ENCODE assay signal across 9 cellular contexts in genomic region chr1:1398677-1399186, GRCh38. TPM values are rescaled to one million over a fixed set of nuclear protein-coding genes. Genes with fewer than 3 reads are reported as not detected.
DNase-seq lines count a peak whose midpoint lies in the region; ATAC-seq, FAIRE-seq and TF ChIP-seq lines count a peak whose summit lies in the region.
"Had no signal": no experiment of that assay in that cellular context is flagged by ENCODE, and none has a peak within 500 bp of the region (broad histone marks: within the 10 kb centered on the region; RNA-seq: fewer than 3 reads in every experiment).

No MANE protein-coding gene starts in this region.

- H3K4me1 Mint-ChIP-seq in CD4-positive, CD25-positive, alpha-beta regulatory T cell: peaks cover 0 to 69% (median 28%) of the 10 kb centered on the region in 4 donors
- peaks cover 29% of the 10 kb centered on the region for H3K4me1 Mint-ChIP-seq in osteocyte (ENCODE audit: unreplicated experiment)

- peak overlapping the region; percentile 91 to 93 (median 93) for H3K27ac Mint-ChIP-seq in CD4-positive, CD25-positive, alpha-beta regulatory T cell
- H3K27ac Mint-ChIP-seq in osteocyte (ENCODE audit: unreplicated experiment): peak overlapping the region; percentile 83

- no TSS peak for BruUV-seq in OCI-LY7 (replicated peaks; lab: Mats Ljungman, UMichigan)

- no peak for FAIRE-seq in frontal cortex (lab: Jason Lieb, UNC)

- H3K36me3 Mint-ChIP-seq in CD4-positive, CD25-positive, alpha-beta regulatory T cell: peaks cover 30% of the 10 kb centered on the region
- peaks cover 33% of the 10 kb centered on the region for H3K36me3 Mint-ChIP-seq in osteocyte (ENCODE audit: unreplicated experiment)

- intact Hi-C loops in OCI-LY7 (cut with micrococcal nuclease; ENCODE audit: unreplicated experiment) (loop anchor here (1.0 kb wide), 1 partner anchor 23 kb away; the partner anchor contains the start of gene AURKAIP1), head of caudate nucleus (cut with DNase I) (loop anchor here (10.0 kb wide), 1 partner anchor 46 kb away; the partner anchor contains the start of gene ATAD3C)

- peak overlapping the region; percentile 92 to 100 (median 94) for H3K4me3 Mint-ChIP-seq in CD4-positive, CD25-positive, alpha-beta regulatory T cell
- H3K4me3 Mint-ChIP-seq in osteocyte (ENCODE audit: unreplicated experiment): peak overlapping the region; percentile 85

- peaks cover 55% of the 10 kb centered on the region for H3K36me3 ChIP-seq in CD4-positive, CD25-positive, alpha-beta regulatory T cell (ENCODE audit: control insufficient read depth, insufficient read depth, low read length)
- H3K36me3 ChIP-seq in OCI-LY7 (ENCODE audit: insufficient read depth, low read length): peaks cover 81% of the 10 kb centered on the region

- no peaks in the 10 kb centered on the region for H3K9me2 ChIP-seq in OCI-LY7 (ENCODE audit: insufficient read depth, low read length)

- no peak for ATAC-seq in CD4-positive, CD25-positive, alpha-beta regulatory T cell (ENCODE audit: low read depth in 2 of 2)
- peak; percentile 7 for ATAC-seq in GM21723 (IDR thresholded peaks at IDR 0.05; ENCODE audit: unreplicated experiment)

- peaks cover 58% of the 10 kb centered on the region for H3K79me2 ChIP-seq in OCI-LY7 (ENCODE audit: insufficient read depth, low read depth, low read length)

- no peak overlapping the region for H2AFZ ChIP-seq in OCI-LY7 (ENCODE audit: low read length)

- peak overlapping the region; percentile 73 for H3K4me2 ChIP-seq in OCI-LY7 (ENCODE audit: low read length)

- H3K4me3 ChIP-seq in CD4-positive, CD25-positive, alpha-beta regulatory T cell (ENCODE audit: low read depth, low read length): peak overlapping the region; percentile 88
- peak overlapping the region; percentile 90 for H3K4me3 ChIP-seq in OCI-LY7 (ENCODE audit: low read depth, low read length, poor library complexity, severe bottlenecking)

- H3K27me3 Mint-ChIP-seq in CD4-positive, CD25-positive, alpha-beta regulatory T cell: no peaks in the 10 kb centered on the region
- no peaks in the 10 kb centered on the region for H3K27me3 Mint-ChIP-seq in osteocyte (ENCODE audit: unreplicated experiment)

- peaks cover 30% of the 10 kb centered on the region for H3K4me1 ChIP-seq in CD4-positive, CD25-positive, alpha-beta regulatory T cell (ENCODE audit: control insufficient read depth, insufficient read depth, low read length, poor library complexity, severe bottlenecking)
- peaks cover 29% of the 10 kb centered on the region for H3K4me1 ChIP-seq in OCI-LY7 (ENCODE audit: insufficient read depth, low read length, poor library complexity, severe bottlenecking)

- DNase-seq in CD4-positive, CD25-positive, alpha-beta regulatory T cell: no peak
- DNase-seq in OCI-LY7 (ENCODE audit: low spot score): no peak
- DNase-seq in epithelial cell of prostate (ENCODE audit: low read depth, low spot score): no peak
- DNase-seq in osteocyte (ENCODE audit: extremely low spot score, unreplicated experiment): no peak
- DNase-seq in frontal cortex (ENCODE audit: low spot score in 2 of 2): no peak
- DNase-seq in inferior parietal cortex (ENCODE audit: extremely low spot score): no peak
- DNase-seq in head of caudate nucleus: no peak

- H3K27ac ChIP-seq in CD4-positive, CD25-positive, alpha-beta regulatory T cell (ENCODE audit: insufficient read depth, low read length, poor library complexity, severe bottlenecking): peak overlapping the region; percentile 83
- H3K27ac ChIP-seq in OCI-LY7 (ENCODE audit: low read depth, low read length, poor library complexity, severe bottlenecking): peak overlapping the region; percentile 54
- H3K27ac ChIP-seq in epithelial cell of prostate: peak overlapping the region; percentile 70

- H3K27me3 ChIP-seq in CD4-positive, CD25-positive, alpha-beta regulatory T cell (ENCODE audit: control insufficient read depth, insufficient read depth, low read length): no peaks in the 10 kb centered on the region

- POLR2A ChIA-PET in OCI-LY7 (lab: Charles Lee): interaction anchor here (0.9 to 1.0 kb wide), 2 partner anchors 23 to 27 kb away, joined by 3 read pairs; no protein-coding TSS in a partner anchor

- H3K9me3 ChIP-seq in CD4-positive, CD25-positive, alpha-beta regulatory T cell (ENCODE audit: control insufficient read depth in 2 of 2, low read length in 2 of 2): no peaks in the 10 kb centered on the region
- H3K9me3 ChIP-seq in OCI-LY7 (ENCODE audit: low read length): no peaks in the 10 kb centered on the region

- H4K20me1 ChIP-seq in OCI-LY7 (ENCODE audit: insufficient read depth, low read length): no peaks in the 10 kb centered on the region

- no peak for TF ChIP-seq CTCF in OCI-LY7 (conservative IDR thresholded peaks at IDR 0.05; ENCODE audit: low read length)
- TF ChIP-seq CTCF in osteocyte (IDR thresholded peaks at IDR 0.05): no peak

- CTCF ChIA-PET in OCI-LY7 (lab: Charles Lee; ENCODE audit: unreplicated experiment): interaction anchor here (0.7 to 0.9 kb wide), 2 partner anchors 9 to 21 kb away, joined by 3 read pairs; no protein-coding TSS in a partner anchor

- no peaks in the 10 kb centered on the region for H3K9me3 Mint-ChIP-seq in CD4-positive, CD25-positive, alpha-beta regulatory T cell
- H3K9me3 Mint-ChIP-seq in osteocyte (ENCODE audit: unreplicated experiment): no peaks in the 10 kb centered on the region

RNA-seq across cellular contexts. Expression of gene CCNL2, which starts 0.4 kb away (rescaled TPM):
- 287 TPM for total RNA-seq in CD4-positive, CD25-positive, alpha-beta regulatory T cell
- 10 to 100 TPM; 17.6 to 24.6 (median 21.4) TPM for polyA plus RNA-seq in CD4-positive, CD25-positive, alpha-beta regulatory T cell
- total RNA-seq in OCI-LY7 (2014; rRNA removed; shearing (Covaris generic)): 297 and 307 TPM in 2 replicates
- total RNA-seq in OCI-LY7 (2022): 213 and 238 TPM in 2 replicates
- total RNA-seq in osteocyte: 262 and 272 TPM in 2 replicates
- 84.0 TPM for total RNA-seq in frontal cortex

RNA-seq across cellular contexts. Expression of gene MRPL20, which starts 8.4 kb away (rescaled TPM):
- total RNA-seq in CD4-positive, CD25-positive, alpha-beta regulatory T cell: 83.4 TPM
- 100 to 1,000 TPM; 162 to 188 (median 178) TPM for polyA plus RNA-seq in CD4-positive, CD25-positive, alpha-beta regulatory T cell
- total RNA-seq in OCI-LY7 (2014; rRNA removed; shearing (Covaris generic)): 165 and 196 TPM in 2 replicates
- total RNA-seq in OCI-LY7 (2022): 116 and 143 TPM in 2 replicates
- 82.1 and 86.9 TPM in 2 replicates for total RNA-seq in osteocyte
- 54.6 TPM for total RNA-seq in frontal cortex

RNA-seq across cellular contexts. Expression of gene ANKRD65, which starts 22.3 kb away (rescaled TPM):
- total RNA-seq in CD4-positive, CD25-positive, alpha-beta regulatory T cell: not detected
- under 1 TPM in 1 of 4 donors, not detected in 3; 0.14 TPM for polyA plus RNA-seq in CD4-positive, CD25-positive, alpha-beta regulatory T cell
- not detected in 2 replicates for total RNA-seq in OCI-LY7 (2014; rRNA removed; shearing (Covaris generic))
- total RNA-seq in OCI-LY7 (2022) (not detected in 2 replicates), osteocyte (0.21 and 0.24 TPM in 2 replicates), frontal cortex (1.2 TPM)
- total RNA-seq: LHCN-M2 had no signal

RNA-seq across cellular contexts. Expression of gene AURKAIP1, which starts 23.7 kb away (rescaled TPM):
- 76.0 TPM for total RNA-seq in CD4-positive, CD25-positive, alpha-beta regulatory T cell
- polyA plus RNA-seq in CD4-positive, CD25-positive, alpha-beta regulatory T cell: 100 to 1,000 TPM; 145 to 190 (median 164) TPM
- total RNA-seq in OCI-LY7 (2014; rRNA removed; shearing (Covaris generic)): 156 and 163 TPM in 2 replicates
- 145 and 172 TPM in 2 replicates for total RNA-seq in OCI-LY7 (2022)
- 116 and 120 TPM in 2 replicates for total RNA-seq in osteocyte
- total RNA-seq in frontal cortex: 31.0 TPM

RNA-seq across cellular contexts. Expression of gene VWA1, which starts 36.8 kb away (rescaled TPM):
- total RNA-seq in CD4-positive, CD25-positive, alpha-beta regulatory T cell: not detected
- not detected for polyA plus RNA-seq in CD4-positive, CD25-positive, alpha-beta regulatory T cell
- not detected in 2 replicates for total RNA-seq in OCI-LY7 (2014; rRNA removed; shearing (Covaris generic))
- total RNA-seq in OCI-LY7 (2022) (not detected in 2 replicates), osteocyte (15.6 and 17.5 TPM in 2 replicates), frontal cortex (2.9 TPM)
